ENCODE assay signal across 2 cellular contexts in genomic region chr22:20648306-20648903, GRCh38.
TF ChIP-seq lines count a peak whose summit lies in the region.

No MANE protein-coding gene starts in this region.

TF ChIP-seq in K562, 482 proteins besides CTCF, POLR2A, EP300 and RAD21 (continued from another document):
- TF ChIP-seq RCOR1 (IDR thresholded peaks at IDR 0.05; ENCODE audit: borderline replicate concordance in 1 of 2, low read depth in 2 of 2, low read length in 2 of 2) = peak in 1 of 2 experiments; percentile 88; a peak in 2 of 4 replicates
- TF ChIP-seq CGGBP1 (CRISPR knock-in tag; IDR thresholded peaks at IDR 0.05) = no peak
- TF ChIP-seq NR2F6 (CRISPR knock-in tag; IDR thresholded peaks at IDR 0.05) = no peak
- peak; percentile 49 for TF ChIP-seq SOX6 (IDR thresholded peaks at IDR 0.05)
- TF ChIP-seq ELF4 (CRISPR knock-in tag; IDR thresholded peaks at IDR 0.05) = 0 out of 2 replicates have a peak, but pooled peaks have one; percentile 25
- TF ChIP-seq ZBED1 (IDR thresholded peaks at IDR 0.05) = no peak
- peak; percentile 47; the same call in 1 of the 2 replicates for TF ChIP-seq ZNF217 (CRISPR knock-in tag; IDR thresholded peaks at IDR 0.05)
- 0 out of 2 replicates have a peak, but pooled peaks have one; percentile 3 for TF ChIP-seq TFAP4 (CRISPR knock-in tag; IDR thresholded peaks at IDR 0.05; ENCODE audit: borderline replicate concordance)
- peak; percentile 94 for TF ChIP-seq CTBP1 (IDR thresholded peaks at IDR 0.05; ENCODE audit: borderline replicate concordance)
- TF ChIP-seq CBX3 (IDR thresholded peaks at IDR 0.05; ENCODE audit: borderline replicate concordance in 1 of 2, low read length in 2 of 2) = peak in 1 of 2 experiments; percentile 42; a peak in 1 of 3 replicates
- no peak for TF ChIP-seq ZNF347 (CRISPR knock-in tag; IDR thresholded peaks at IDR 0.05; ENCODE audit: low read depth)
- TF ChIP-seq ZNF282 (CRISPR knock-in tag; IDR thresholded peaks at IDR 0.05) = no peak
- 0 out of 2 replicates have a peak, but pooled peaks have one; percentile 18 for TF ChIP-seq DPF2 (IDR thresholded peaks at IDR 0.05)
- 0 out of 2 replicates have a peak, but pooled peaks have one; percentile 6 for TF ChIP-seq ZNF12 (CRISPR knock-in tag; IDR thresholded peaks at IDR 0.05)
- peak in 1 of 2 experiments; percentile 67; a peak in 2 of 4 replicates for TF ChIP-seq KDM1A (IDR thresholded peaks at IDR 0.05)
- TF ChIP-seq EHMT2 (IDR thresholded peaks at IDR 0.05) = peak; percentile 10; the same call in 1 of the 2 replicates
- no peak for TF ChIP-seq JUN (IDR thresholded peaks at IDR 0.05; ENCODE audit: borderline replicate concordance, low read depth, low read length)
- TF ChIP-seq JUN (CRISPR knock-in tag; IDR thresholded peaks at IDR 0.05; ENCODE audit: borderline replicate concordance) = 0 out of 2 replicates have a peak, but pooled peaks have one; percentile 46
- 0 out of 2 replicates have a peak, but pooled peaks have one; percentile 26 for TF ChIP-seq NR2C2 (CRISPR knock-in tag; IDR thresholded peaks at IDR 0.05)
- TF ChIP-seq NR2C2 (tag; IDR thresholded peaks at IDR 0.05) = peak; percentile 44; the same call in 1 of the 2 replicates
- no peak for TF ChIP-seq ZFX (CRISPR knock-in tag; IDR thresholded peaks at IDR 0.05)
- TF ChIP-seq NR2C1 (IDR thresholded peaks at IDR 0.05) = no peak
- TF ChIP-seq NR2C1 (tag; IDR thresholded peaks at IDR 0.05) = peak; percentile 35; the same call in 1 of the 2 replicates
- peak; percentile 49; the same call in 1 of the 2 replicates for TF ChIP-seq ESRRA (IDR thresholded peaks at IDR 0.05; ENCODE audit: borderline replicate concordance, low read depth)
- 0 out of 2 replicates have a peak, but pooled peaks have one; percentile 28 for TF ChIP-seq E2F5 (CRISPR knock-in tag; IDR thresholded peaks at IDR 0.05)
- no peak for TF ChIP-seq RBM22 (IDR thresholded peaks at IDR 0.05; ENCODE audit: low read depth, low read length, poor library complexity, severe bottlenecking)
- TF ChIP-seq FOXK1 (CRISPR knock-in tag; IDR thresholded peaks at IDR 0.05; ENCODE audit: borderline replicate concordance) = 0 out of 2 replicates have a peak, but pooled peaks have one; percentile 26
- peak; percentile 58; the same call in 1 of the 2 replicates for TF ChIP-seq SMARCA5 (IDR thresholded peaks at IDR 0.05)
- TF ChIP-seq ATF7 (IDR thresholded peaks at IDR 0.05) = no peak; the same call in 1 of the 2 replicates
- TF ChIP-seq ELF1 (tag; IDR thresholded peaks at IDR 0.05) = no peak
- peak; percentile 39; the same call in 1 of the 2 replicates for TF ChIP-seq LCOR (CRISPR knock-in tag; IDR thresholded peaks at IDR 0.05)
- TF ChIP-seq OTX1 (CRISPR knock-in tag; IDR thresholded peaks at IDR 0.05) = peak; percentile 75
- TF ChIP-seq DEAF1 (CRISPR knock-in tag; IDR thresholded peaks at IDR 0.05) = 0 out of 2 replicates have a peak, but pooled peaks have one; percentile 7
- TF ChIP-seq YBX1 (IDR thresholded peaks at IDR 0.05) = no peak
- TF ChIP-seq CHD4 (IDR thresholded peaks at IDR 0.05; ENCODE audit: insufficient read depth, insufficient replicate concordance, low read depth, low read length, poor library complexity, severe bottlenecking) = no peak
- peak; percentile 59; the same call in 1 of the 2 replicates for TF ChIP-seq E2F4 (CRISPR knock-in tag; IDR thresholded peaks at IDR 0.05; ENCODE audit: low read depth)

TF ChIP-seq in HepG2, 621 proteins besides CTCF, POLR2A, EP300 and RAD21 (continued from another document):
- TF ChIP-seq POGK (CRISPR knock-in tag; conservative IDR thresholded peaks at IDR 0.05) = no peak
- 0 out of 2 replicates have a peak, but pooled peaks have one; percentile 12 for TF ChIP-seq ARID5B (CRISPR knock-in tag; IDR thresholded peaks at IDR 0.05)
- peak; percentile 30; the same call in 1 of the 2 replicates for TF ChIP-seq HNF4A (CRISPR knock-in tag; IDR thresholded peaks at IDR 0.05)
- 0 out of 2 replicates have a peak, but pooled peaks have one; percentile 20 for TF ChIP-seq GATAD2A (CRISPR knock-in tag; IDR thresholded peaks at IDR 0.05)
- peak; percentile 81 for TF ChIP-seq RARA (CRISPR knock-in tag; IDR thresholded peaks at IDR 0.05)
- peak; percentile 98 for TF ChIP-seq ZNF317 (CRISPR knock-in tag; IDR thresholded peaks at IDR 0.05)
- TF ChIP-seq FOXA1 (IDR thresholded peaks at IDR 0.05) = no peak
- TF ChIP-seq FOXA1 (CRISPR knock-in tag; IDR thresholded peaks at IDR 0.05) = 0 out of 2 replicates have a peak, but pooled peaks have one; percentile 21
- TF ChIP-seq TCF12 (IDR thresholded peaks at IDR 0.05) = no peak
- TF ChIP-seq TCF12 (CRISPR knock-in tag; IDR thresholded peaks at IDR 0.05) = no peak
- no peak for TF ChIP-seq ZFYVE20 (CRISPR knock-in tag; IDR thresholded peaks at IDR 0.05; ENCODE audit: borderline replicate concordance, low read depth)
- no peak for TF ChIP-seq ZBTB3 (CRISPR knock-in tag; IDR thresholded peaks at IDR 0.05; ENCODE audit: borderline replicate concordance, low read depth)
- TF ChIP-seq DBP (CRISPR knock-in tag; IDR thresholded peaks at IDR 0.05; ENCODE audit: not compliant biosample characterization) = no peak
- no peak for TF ChIP-seq ZNF260 (CRISPR knock-in tag; IDR thresholded peaks at IDR 0.05; ENCODE audit: borderline replicate concordance, low read depth)
- no peak for TF ChIP-seq MNT (IDR thresholded peaks at IDR 0.05)
